Comparison of ENCODE assay signal across 10 cellular contexts in genomic region chr5:141821430-141821925, GRCh38. TPM values are rescaled to one million over a fixed set of nuclear protein-coding genes. Genes with fewer than 3 reads are reported as not detected.
DNase-seq lines count a peak whose midpoint lies in the region; ATAC-seq and TF ChIP-seq lines count a peak whose summit lies in the region.
"Had no signal": no experiment of that assay in that cellular context is flagged by ENCODE, and none has a peak within 500 bp of the region (broad histone marks: within the 10 kb centered on the region; RNA-seq: fewer than 3 reads in every experiment).

No MANE protein-coding gene starts in this region.

- peak; percentile 16 for ATAC-seq in left lung
- ATAC-seq in GM18868 (IDR thresholded peaks at IDR 0.05; ENCODE audit: unreplicated experiment), result no peak

- H3K36me3 ChIP-seq in HUES64 (ENCODE audit: insufficient read depth, low read length), result no peaks in the 10 kb centered on the region
- H3K36me3 ChIP-seq in left lung, result no peaks in the 10 kb centered on the region
- H3K36me3 ChIP-seq: right lobe of liver had no signal

- CTCF ChIA-PET in AG04450 (lab: Charles Lee), result interaction anchor here (1.0 to 4.0 kb wide), 4 partner anchors 10 to 129 kb away, joined by 3 to 15 read pairs (median 7); partner anchors contain the start of gene PCDH1

- H3K9ac ChIP-seq in HUES64 (ENCODE audit: low read depth, low read length), result no peak overlapping the region

- peaks cover 26% of the 10 kb centered on the region for H3K27me3 ChIP-seq in AG04450 (ENCODE audit: control insufficient read depth, insufficient read depth, low read length)
- H3K27me3 ChIP-seq in HUES64 (ENCODE audit: insufficient read depth, low read length), result no peaks in the 10 kb centered on the region
- peaks cover 0 to 4% of the 10 kb centered on the region in 2 donors for H3K27me3 ChIP-seq in left lung
- H3K27me3 ChIP-seq: right lobe of liver had no signal

- POLR2A ChIA-PET in AG04450 (lab: Yijun Ruan, JAX), result no interaction called here

- intact Hi-C loops in left lung (cut with DNase I), result no loop called here

- H3K4me3 ChIP-seq in AG04450 (ENCODE audit: low read depth, low read length) (no peak overlapping the region), HUES64 (ENCODE audit: low read length) (no peak overlapping the region), cardiac fibroblast (replicated peaks in 1 of 2; ENCODE audit: low read depth in 2 of 2, low read length in 2 of 2) (no peak overlapping the region), left lung (no peak overlapping the region)
- H3K4me3 ChIP-seq: right lobe of liver had no signal

- H3K4me1 ChIP-seq in HUES64 (ENCODE audit: insufficient read depth, low read length) (peaks cover 37% of the 10 kb centered on the region), left lung (peaks cover 0 to 10% of the 10 kb centered on the region in 2 donors)
- H3K4me1 ChIP-seq: right lobe of liver had no signal

- H3K27ac ChIP-seq in AG04450 (ENCODE audit: low read depth, low read length), result peak overlapping the region; percentile 86
- peak overlapping the region; percentile 65; the same call in 1 of the 2 replicates for H3K27ac ChIP-seq in HUES64 (ENCODE audit: low read depth, low read length)
- H3K27ac ChIP-seq in left lung, result peak overlapping the region; percentile 56 to 65
- H3K27ac ChIP-seq: right lobe of liver had no signal

- TF ChIP-seq CTCF in AG04450 (IDR thresholded peaks at IDR 0.05; ENCODE audit: low read depth, low read length), result no peak
- TF ChIP-seq CTCF in cardiac fibroblast (IDR thresholded peaks at IDR 0.05; ENCODE audit: low read depth, low read length), result no peak
- no peak for TF ChIP-seq CTCF in left lung (IDR thresholded peaks at IDR 0.05)

- DNase-seq in AG04450 (ENCODE audit: low read depth, low spot score), result peak; percentile 58
- peak; percentile 90 to 95 for DNase-seq in cardiac fibroblast (ENCODE audit: low read depth in 2 of 2)
- DNase-seq in left lung, result no peak
- DNase-seq in RPMI8226, result no peak
- no peak for DNase-seq in effector CD4-positive, alpha-beta T cell
- no peak for DNase-seq in stimulated activated naive CD4-positive, alpha-beta T cell (lab: John Stamatoyannopoulos, UW)
- DNase-seq: activated B cell treated with CpG ODN at 0.5 μM for 24 hours, right lobe of liver had no signal

- 77% methylated on average over 3 of the region's 3 CpGs for WGBS in HUES64

- H3K9me3 ChIP-seq in AG04450 (ENCODE audit: control insufficient read depth, insufficient read depth, low read length), result no peaks in the 10 kb centered on the region
- H3K9me3 ChIP-seq in HUES64 (ENCODE audit: insufficient read depth, low read depth, low read length), result no peaks in the 10 kb centered on the region
- H3K9me3 ChIP-seq in left lung, result no peaks in the 10 kb centered on the region
- H3K9me3 ChIP-seq: right lobe of liver had no signal

RNA-seq across cellular contexts. Expression of gene PCDH1, which starts 56.7 kb away (rescaled TPM):
- polyA plus RNA-seq in AG04450 (2011; rRNA removed), result 0.11 and 0.12 TPM in 2 replicates
- polyA minus RNA-seq in AG04450 (2011; rRNA and poly(A)+ RNA removed), result 0.30 and 0.46 TPM in 2 replicates
- polyA plus RNA-seq in HUES64 (2013, experiment 1 of 2), result 72.2 TPM
- polyA plus RNA-seq in HUES64 (2013, experiment 2 of 2), result 59.3 TPM
- total RNA-seq in left lung, result 10 to 100 TPM; 55.2 to 65.0 TPM
- total RNA-seq: activated B cell treated with CpG ODN at 0.5 μM for 24 hours had no signal

Comparison
In these comparisons a context has a peak if more than half of its experiments do, and no peak if none do; other contexts are left out.
1. DNase-seq: peak in AG04450 (single experiment) and cardiac fibroblast (2 of 2); none in left lung (0 of 2), RPMI8226 (single experiment), effector CD4-positive, alpha-beta T cell (single experiment) and stimulated activated naive CD4-positive, alpha-beta T cell (0 of 6).
2. Peak in every context shown above with its lines, with median percentiles within 50 percentile points of each other: H3K27ac ChIP-seq.